ENCODE assay signal across 9 cellular contexts in genomic region chr5:79511945-79512493, GRCh38. TPM values are rescaled to one million over a fixed set of nuclear protein-coding genes. Genes with fewer than 3 reads are reported as not detected.
DNase-seq lines count a peak whose midpoint lies in the region; ATAC-seq and TF ChIP-seq lines count a peak whose summit lies in the region.
"Had no signal": no experiment of that assay in that cellular context is flagged by ENCODE, and none has a peak within 500 bp of the region (broad histone marks: within the 10 kb centered on the region; RNA-seq: fewer than 3 reads in every experiment).

No MANE protein-coding gene starts in this region.

- H3K4me1 Mint-ChIP-seq in activated CD4-positive, alpha-beta T cell treated with anti-CD3 and anti-CD28 coated beads, Interleukin-2, amount 10 ng/mL, durations not matched to agents 24 days and 14 days = peaks cover 47% of the 10 kb centered on the region
- peaks cover 51% of the 10 kb centered on the region for H3K4me1 Mint-ChIP-seq in activated CD8-positive, alpha-beta T cell treated with anti-CD3 and anti-CD28 coated beads for 36 hours (ENCODE audit: low read depth)

- DNase-seq in activated CD4-positive, alpha-beta T cell treated with anti-CD3 and anti-CD28 coated beads, Interleukin-2, amount 10 ng/mL, durations not matched to agents 24 days and 14 days = no peak
- no peak for DNase-seq in activated CD4-positive, alpha-beta T cell treated with anti-CD3 and anti-CD28 coated beads, Interleukin-2, amount 50 U/mL, for 1 hour
- DNase-seq in activated CD8-positive, alpha-beta T cell treated with anti-CD3 and anti-CD28 coated beads for 36 hours = no peak
- no peak for DNase-seq in thoracic aorta (ENCODE audit: low spot score)
- DNase-seq in inferior parietal cortex (ENCODE audit: extremely low spot score) = no peak
- DNase-seq in NOMO-1 (lab: John Stamatoyannopoulos, UW; ENCODE audit: unreplicated experiment in 2 of 2) = no peak
- no peak for DNase-seq in adrenal gland
- DNase-seq: activated CD8-positive, alpha-beta memory T cell treated with anti-CD3 and anti-CD28 coated beads, Interleukin-2, amount 10 ng/mL, durations not matched to agents 7 days and 5 days had no signal

- no peak for ATAC-seq in activated CD8-positive, alpha-beta T cell treated with anti-CD3 and anti-CD28 coated beads for 36 hours
- no peak for ATAC-seq in thoracic aorta (ENCODE audit: insufficient number of reproducible peaks, low FRiP score, low read depth)
- ATAC-seq: activated CD8-positive, alpha-beta memory T cell treated with anti-CD3 and anti-CD28 coated beads, Interleukin-2, amount 10 ng/mL, durations not matched to agents 7 days and 5 days had no signal

- peak overlapping the region; percentile 86 for H3K4me3 Mint-ChIP-seq in activated CD4-positive, alpha-beta T cell treated with anti-CD3 and anti-CD28 coated beads, Interleukin-2, amount 10 ng/mL, durations not matched to agents 24 days and 14 days
- H3K4me3 Mint-ChIP-seq in activated CD8-positive, alpha-beta T cell treated with anti-CD3 and anti-CD28 coated beads for 36 hours = peak overlapping the region; percentile 91

- no peak for TF ChIP-seq POLR2A in adrenal gland (IDR thresholded peaks at IDR 0.05)

- TF ChIP-seq CTCF in activated CD8-positive, alpha-beta T cell treated with anti-CD3 and anti-CD28 coated beads for 36 hours (IDR thresholded peaks at IDR 0.05) = no peak
- no peak for TF ChIP-seq CTCF in thoracic aorta (IDR thresholded peaks at IDR 0.05)
- no peak for TF ChIP-seq CTCF in adrenal gland (IDR thresholded peaks at IDR 0.05)

- 40 to 53% (median 46%) methylated on average over 11 of the region's 11 CpGs for WGBS in adrenal gland, 4 donors

- H3K9me3 Mint-ChIP-seq in activated CD4-positive, alpha-beta T cell treated with anti-CD3 and anti-CD28 coated beads, Interleukin-2, amount 10 ng/mL, durations not matched to agents 24 days and 14 days = no peaks in the 10 kb centered on the region
- H3K9me3 Mint-ChIP-seq in activated CD8-positive, alpha-beta T cell treated with anti-CD3 and anti-CD28 coated beads for 36 hours = no peaks in the 10 kb centered on the region

- no peaks in the 10 kb centered on the region for H3K27me3 ChIP-seq in thoracic aorta (replicated peaks; ENCODE audit: insufficient read depth)
- H3K27me3 ChIP-seq in adrenal gland = peaks cover 3% of the 10 kb centered on the region

- peak overlapping the region; percentile 92 for H3K4me3 ChIP-seq in iPS-18c (ENCODE audit: insufficient read depth, low read depth, low read length)
- peak overlapping the region; percentile 80 for H3K4me3 ChIP-seq in thoracic aorta
- no peak overlapping the region for H3K4me3 ChIP-seq in adrenal gland

- POLR2A ChIA-PET in activated CD8-positive, alpha-beta T cell treated with anti-CD3 and anti-CD28 coated beads for 36 hours (lab: Charles Lee) = interaction anchor here (1.2 kb wide), 1 partner anchor 100 kb away, joined by 3 read pairs; no protein-coding TSS in a partner anchor

- CTCF ChIA-PET in activated CD8-positive, alpha-beta T cell treated with anti-CD3 and anti-CD28 coated beads for 36 hours (lab: Charles Lee) = interaction anchor here (0.5 to 1.8 kb wide), 4 partner anchors 15 to 751 kb away, joined by 3 to 5 read pairs (median 4); partner anchors contain the start of gene TENT2

- H3K36me3 ChIP-seq in thoracic aorta (no peaks in the 10 kb centered on the region), adrenal gland (replicated peaks in 1 of 2) (no peaks in the 10 kb centered on the region)

- peaks cover 6% of the 10 kb centered on the region for H3K36me3 Mint-ChIP-seq in activated CD4-positive, alpha-beta T cell treated with anti-CD3 and anti-CD28 coated beads, Interleukin-2, amount 10 ng/mL, durations not matched to agents 24 days and 14 days (ENCODE audit: low read depth)
- H3K36me3 Mint-ChIP-seq in activated CD8-positive, alpha-beta T cell treated with anti-CD3 and anti-CD28 coated beads for 36 hours (ENCODE audit: low read depth) = peaks cover 2% of the 10 kb centered on the region

- H3K27ac ChIP-seq in thoracic aorta (no peak overlapping the region), adrenal gland (no peak overlapping the region)

- H3K27me3 Mint-ChIP-seq in activated CD4-positive, alpha-beta T cell treated with anti-CD3 and anti-CD28 coated beads, Interleukin-2, amount 10 ng/mL, durations not matched to agents 24 days and 14 days = peaks cover 26% of the 10 kb centered on the region
- peaks cover 14% of the 10 kb centered on the region for H3K27me3 Mint-ChIP-seq in activated CD8-positive, alpha-beta T cell treated with anti-CD3 and anti-CD28 coated beads for 36 hours

- H3K9me3 ChIP-seq in iPS-18c (ENCODE audit: control insufficient read depth, insufficient read depth, low read length) (no peaks in the 10 kb centered on the region), thoracic aorta (no peaks in the 10 kb centered on the region), adrenal gland (replicated peaks in 1 of 3) (no peaks in the 10 kb centered on the region)

- no peak overlapping the region for H3K27ac Mint-ChIP-seq in activated CD4-positive, alpha-beta T cell treated with anti-CD3 and anti-CD28 coated beads, Interleukin-2, amount 10 ng/mL, durations not matched to agents 24 days and 14 days
- no peak overlapping the region for H3K27ac Mint-ChIP-seq in activated CD8-positive, alpha-beta T cell treated with anti-CD3 and anti-CD28 coated beads for 36 hours
- H3K27ac Mint-ChIP-seq: activated CD8-positive, alpha-beta memory T cell treated with anti-CD3 and anti-CD28 coated beads, Interleukin-2, amount 10 ng/mL, durations not matched to agents 7 days and 5 days had no signal

- H3K4me1 ChIP-seq in thoracic aorta (ENCODE audit: control insufficient read depth in 1 of 2, low read depth in 2 of 2) (peaks cover 0 to 39% of the 10 kb centered on the region in 2 donors), adrenal gland (replicated peaks in 1 of 2) (peaks cover 7 to 24% of the 10 kb centered on the region in 2 donors)

- intact Hi-C loops in activated CD4-positive, alpha-beta T cell treated with anti-CD3 and anti-CD28 coated beads, Interleukin-2, amount 10 ng/mL, durations not matched to agents 24 days and 14 days (cut with micrococcal nuclease) = loop anchor here (2.0 to 10.0 kb wide), 3 partner anchors 275 to 895 kb away; partner anchors contain the start of gene JMY
- intact Hi-C loops in activated CD8-positive, alpha-beta T cell treated with anti-CD3 and anti-CD28 coated beads for 36 hours (cut with micrococcal nuclease) = no loop called here
- intact Hi-C loops in adrenal gland (cut with DNase I) = no loop called here

RNA-seq across cellular contexts. Expression of gene HOMER1, which starts 1.9 kb away (rescaled TPM):
- total RNA-seq in activated CD4-positive, alpha-beta T cell treated with anti-CD3 and anti-CD28 coated beads, Interleukin-2, amount 10 ng/mL, durations not matched to agents 24 days and 14 days = 13.8 and 15.0 TPM in 2 replicates
- total RNA-seq in activated CD8-positive, alpha-beta T cell treated with anti-CD3 and anti-CD28 coated beads for 36 hours = 10 to 100 TPM; 11.4 to 13.7 TPM
- total RNA-seq in thoracic aorta (1 to 10 TPM; 2.4 to 7.8 TPM), adrenal gland (1 to 10 TPM in 3 of 8 donors, under 1 TPM in 5; 0.06 to 2.7 (median 0.78) TPM)
- polyA plus RNA-seq in adrenal gland = 1 to 10 TPM in 1 of 3 donors, under 1 TPM in 2; 0.44 to 1.2 (median 0.48) TPM

Comparison
In these comparisons a context has a peak if more than half of its experiments do, and no peak if none do; other contexts are left out.
1. H3K4me3 ChIP-seq: peak in iPS-18c (single experiment) and thoracic aorta (single experiment); none in adrenal gland (0 of 4).